Comparison of ENCODE assay signal across 1 cellular context in the genomic region with DNA sequence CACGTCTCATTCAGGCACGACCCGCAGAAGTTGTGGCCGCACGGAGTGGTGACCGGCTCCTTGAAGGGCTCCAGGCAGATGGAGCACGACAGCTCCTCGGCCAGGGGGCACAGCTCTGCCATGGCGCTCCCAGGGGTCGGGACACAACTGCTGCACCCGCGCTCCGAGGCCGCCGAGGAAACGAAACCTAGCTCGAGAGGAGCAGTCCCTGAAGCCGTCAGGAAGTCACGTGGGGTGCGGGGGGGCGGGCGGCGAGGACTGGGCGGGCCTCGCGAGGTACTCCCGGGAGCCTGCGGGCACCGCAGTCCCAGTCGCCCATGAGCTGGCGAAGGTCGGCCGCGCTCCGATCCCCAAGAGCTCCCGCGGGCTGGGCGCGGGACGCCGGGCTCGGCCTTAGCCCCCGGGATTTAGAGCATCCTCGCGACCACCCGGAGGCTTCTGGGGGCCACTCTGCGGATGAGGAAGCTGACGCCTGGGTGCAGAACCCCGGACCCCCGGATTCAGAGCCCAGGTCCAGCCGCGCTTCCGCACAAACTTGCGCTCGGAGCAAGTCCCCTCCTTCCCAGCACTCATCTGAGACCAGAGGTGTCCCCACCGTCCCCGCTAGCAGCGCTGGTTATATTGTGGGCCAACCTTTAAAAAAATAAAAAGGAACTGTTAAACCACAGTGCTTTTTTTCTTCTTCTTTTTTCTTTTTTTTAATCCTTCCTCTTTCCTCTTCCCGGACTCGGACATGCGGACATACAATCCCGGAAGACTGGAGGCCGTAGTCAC.
TF ChIP-seq lines count a peak whose summit lies in the region.

A gene with protein sequence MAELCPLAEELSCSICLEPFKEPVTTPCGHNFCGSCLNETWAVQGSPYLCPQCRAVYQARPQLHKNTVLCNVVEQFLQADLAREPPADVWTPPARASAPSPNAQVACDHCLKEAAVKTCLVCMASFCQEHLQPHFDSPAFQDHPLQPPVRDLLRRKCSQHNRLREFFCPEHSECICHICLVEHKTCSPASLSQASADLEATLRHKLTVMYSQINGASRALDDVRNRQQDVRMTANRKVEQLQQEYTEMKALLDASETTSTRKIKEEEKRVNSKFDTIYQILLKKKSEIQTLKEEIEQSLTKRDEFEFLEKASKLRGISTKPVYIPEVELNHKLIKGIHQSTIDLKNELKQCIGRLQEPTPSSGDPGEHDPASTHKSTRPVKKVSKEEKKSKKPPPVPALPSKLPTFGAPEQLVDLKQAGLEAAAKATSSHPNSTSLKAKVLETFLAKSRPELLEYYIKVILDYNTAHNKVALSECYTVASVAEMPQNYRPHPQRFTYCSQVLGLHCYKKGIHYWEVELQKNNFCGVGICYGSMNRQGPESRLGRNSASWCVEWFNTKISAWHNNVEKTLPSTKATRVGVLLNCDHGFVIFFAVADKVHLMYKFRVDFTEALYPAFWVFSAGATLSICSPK (minus strand): TSS at position 183 of the 774 bp plus-strand sequence. CDS start 61 bp downstream, at position 122.

TF ChIP-seq in HepG2, 621 proteins besides CTCF, POLR2A, EP300 and RAD21 (continued from another document and continues in another):
- TF ChIP-seq, protein P1, sequence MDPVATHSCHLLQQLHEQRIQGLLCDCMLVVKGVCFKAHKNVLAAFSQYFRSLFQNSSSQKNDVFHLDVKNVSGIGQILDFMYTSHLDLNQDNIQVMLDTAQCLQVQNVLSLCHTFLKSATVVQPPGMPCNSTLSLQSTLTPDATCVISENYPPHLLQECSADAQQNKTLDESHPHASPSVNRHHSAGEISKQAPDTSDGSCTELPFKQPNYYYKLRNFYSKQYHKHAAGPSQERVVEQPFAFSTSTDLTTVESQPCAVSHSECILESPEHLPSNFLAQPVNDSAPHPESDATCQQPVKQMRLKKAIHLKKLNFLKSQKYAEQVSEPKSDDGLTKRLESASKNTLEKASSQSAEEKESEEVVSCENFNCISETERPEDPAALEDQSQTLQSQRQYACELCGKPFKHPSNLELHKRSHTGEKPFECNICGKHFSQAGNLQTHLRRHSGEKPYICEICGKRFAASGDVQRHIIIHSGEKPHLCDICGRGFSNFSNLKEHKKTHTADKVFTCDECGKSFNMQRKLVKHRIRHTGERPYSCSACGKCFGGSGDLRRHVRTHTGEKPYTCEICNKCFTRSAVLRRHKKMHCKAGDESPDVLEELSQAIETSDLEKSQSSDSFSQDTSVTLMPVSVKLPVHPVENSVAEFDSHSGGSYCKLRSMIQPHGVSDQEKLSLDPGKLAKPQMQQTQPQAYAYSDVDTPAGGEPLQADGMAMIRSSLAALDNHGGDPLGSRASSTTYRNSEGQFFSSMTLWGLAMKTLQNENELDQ (CRISPR knock-in tag; IDR thresholded peaks at IDR 0.05; ENCODE audit: borderline replicate concordance) = no peak
- TF ChIP-seq, protein P2, sequence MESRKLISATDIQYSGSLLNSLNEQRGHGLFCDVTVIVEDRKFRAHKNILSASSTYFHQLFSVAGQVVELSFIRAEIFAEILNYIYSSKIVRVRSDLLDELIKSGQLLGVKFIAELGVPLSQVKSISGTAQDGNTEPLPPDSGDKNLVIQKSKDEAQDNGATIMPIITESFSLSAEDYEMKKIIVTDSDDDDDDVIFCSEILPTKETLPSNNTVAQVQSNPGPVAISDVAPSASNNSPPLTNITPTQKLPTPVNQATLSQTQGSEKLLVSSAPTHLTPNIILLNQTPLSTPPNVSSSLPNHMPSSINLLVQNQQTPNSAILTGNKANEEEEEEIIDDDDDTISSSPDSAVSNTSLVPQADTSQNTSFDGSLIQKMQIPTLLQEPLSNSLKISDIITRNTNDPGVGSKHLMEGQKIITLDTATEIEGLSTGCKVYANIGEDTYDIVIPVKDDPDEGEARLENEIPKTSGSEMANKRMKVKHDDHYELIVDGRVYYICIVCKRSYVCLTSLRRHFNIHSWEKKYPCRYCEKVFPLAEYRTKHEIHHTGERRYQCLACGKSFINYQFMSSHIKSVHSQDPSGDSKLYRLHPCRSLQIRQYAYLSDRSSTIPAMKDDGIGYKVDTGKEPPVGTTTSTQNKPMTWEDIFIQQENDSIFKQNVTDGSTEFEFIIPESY (CRISPR knock-in tag; IDR thresholded peaks at IDR 0.05) = no peak
- TF ChIP-seq CBFB (CRISPR knock-in tag; IDR thresholded peaks at IDR 0.05) (peak; percentile 88; the same call in 1 of the 2 replicates), SMAD1 (CRISPR knock-in tag; IDR thresholded peaks at IDR 0.05; ENCODE audit: borderline replicate concordance, low read depth) (peak; percentile 95), ZBTB7A (CRISPR knock-in tag; IDR thresholded peaks at IDR 0.05) (no peak; the same call in 1 of the 2 replicates), EHMT2 (IDR thresholded peaks at IDR 0.05; ENCODE audit: borderline replicate concordance, low read depth, low read length) (no peak), SRF (IDR thresholded peaks at IDR 0.05; ENCODE audit: low read depth, low read length) (no peak), BRCA1 (CRISPR knock-in tag; IDR thresholded peaks at IDR 0.05) (no peak), SRSF9 (IDR thresholded peaks at IDR 0.05; ENCODE audit: borderline replicate concordance, insufficient read depth, low read depth, low read length, poor library complexity, severe bottlenecking) (no peak), ATF1 (CRISPR knock-in tag; IDR thresholded peaks at IDR 0.05) (no peak), ZNF451 (CRISPR knock-in tag; IDR thresholded peaks at IDR 0.05) (no peak; the same call in 1 of the 2 replicates), FOXJ3 (CRISPR knock-in tag; IDR thresholded peaks at IDR 0.05; ENCODE audit: borderline replicate concordance) (no peak; the same call in 1 of the 2 replicates), ZNF138 (CRISPR knock-in tag; IDR thresholded peaks at IDR 0.05; ENCODE audit: low read depth) (0 out of 2 replicates have a peak, but pooled peaks have one; percentile 28), HOXD1 (CRISPR knock-in tag; IDR thresholded peaks at IDR 0.05) (0 out of 2 replicates have a peak, but pooled peaks have one; percentile 82), ZNF383 (CRISPR knock-in tag; IDR thresholded peaks at IDR 0.05; ENCODE audit: borderline replicate concordance) (peak; percentile 95), ZNF468 (CRISPR knock-in tag; IDR thresholded peaks at IDR 0.05) (no peak; the same call in 1 of the 2 replicates), ZNF3 (CRISPR knock-in tag; IDR thresholded peaks at IDR 0.05) (0 out of 2 replicates have a peak, but pooled peaks have one; percentile 39), HNF4A (CRISPR knock-in tag; IDR thresholded peaks at IDR 0.05) (no peak), PRPF4 (IDR thresholded peaks at IDR 0.05; ENCODE audit: low read depth, low read length, poor library complexity, severe bottlenecking) (no peak), AHR (CRISPR knock-in tag; IDR thresholded peaks at IDR 0.05) (peak; percentile 78), TAF1 (CRISPR knock-in tag; IDR thresholded peaks at IDR 0.05) (peak; percentile 99), THAP11 (CRISPR knock-in tag; IDR thresholded peaks at IDR 0.05) (peak; percentile 78), DNMT1 (CRISPR knock-in tag; IDR thresholded peaks at IDR 0.05) (peak; percentile 82), PAF1 (CRISPR knock-in tag; IDR thresholded peaks at IDR 0.05) (no peak), MBNL3 (CRISPR knock-in tag; conservative IDR thresholded peaks at IDR 0.05) (no peak)
- TF ChIP-seq, protein P3, sequence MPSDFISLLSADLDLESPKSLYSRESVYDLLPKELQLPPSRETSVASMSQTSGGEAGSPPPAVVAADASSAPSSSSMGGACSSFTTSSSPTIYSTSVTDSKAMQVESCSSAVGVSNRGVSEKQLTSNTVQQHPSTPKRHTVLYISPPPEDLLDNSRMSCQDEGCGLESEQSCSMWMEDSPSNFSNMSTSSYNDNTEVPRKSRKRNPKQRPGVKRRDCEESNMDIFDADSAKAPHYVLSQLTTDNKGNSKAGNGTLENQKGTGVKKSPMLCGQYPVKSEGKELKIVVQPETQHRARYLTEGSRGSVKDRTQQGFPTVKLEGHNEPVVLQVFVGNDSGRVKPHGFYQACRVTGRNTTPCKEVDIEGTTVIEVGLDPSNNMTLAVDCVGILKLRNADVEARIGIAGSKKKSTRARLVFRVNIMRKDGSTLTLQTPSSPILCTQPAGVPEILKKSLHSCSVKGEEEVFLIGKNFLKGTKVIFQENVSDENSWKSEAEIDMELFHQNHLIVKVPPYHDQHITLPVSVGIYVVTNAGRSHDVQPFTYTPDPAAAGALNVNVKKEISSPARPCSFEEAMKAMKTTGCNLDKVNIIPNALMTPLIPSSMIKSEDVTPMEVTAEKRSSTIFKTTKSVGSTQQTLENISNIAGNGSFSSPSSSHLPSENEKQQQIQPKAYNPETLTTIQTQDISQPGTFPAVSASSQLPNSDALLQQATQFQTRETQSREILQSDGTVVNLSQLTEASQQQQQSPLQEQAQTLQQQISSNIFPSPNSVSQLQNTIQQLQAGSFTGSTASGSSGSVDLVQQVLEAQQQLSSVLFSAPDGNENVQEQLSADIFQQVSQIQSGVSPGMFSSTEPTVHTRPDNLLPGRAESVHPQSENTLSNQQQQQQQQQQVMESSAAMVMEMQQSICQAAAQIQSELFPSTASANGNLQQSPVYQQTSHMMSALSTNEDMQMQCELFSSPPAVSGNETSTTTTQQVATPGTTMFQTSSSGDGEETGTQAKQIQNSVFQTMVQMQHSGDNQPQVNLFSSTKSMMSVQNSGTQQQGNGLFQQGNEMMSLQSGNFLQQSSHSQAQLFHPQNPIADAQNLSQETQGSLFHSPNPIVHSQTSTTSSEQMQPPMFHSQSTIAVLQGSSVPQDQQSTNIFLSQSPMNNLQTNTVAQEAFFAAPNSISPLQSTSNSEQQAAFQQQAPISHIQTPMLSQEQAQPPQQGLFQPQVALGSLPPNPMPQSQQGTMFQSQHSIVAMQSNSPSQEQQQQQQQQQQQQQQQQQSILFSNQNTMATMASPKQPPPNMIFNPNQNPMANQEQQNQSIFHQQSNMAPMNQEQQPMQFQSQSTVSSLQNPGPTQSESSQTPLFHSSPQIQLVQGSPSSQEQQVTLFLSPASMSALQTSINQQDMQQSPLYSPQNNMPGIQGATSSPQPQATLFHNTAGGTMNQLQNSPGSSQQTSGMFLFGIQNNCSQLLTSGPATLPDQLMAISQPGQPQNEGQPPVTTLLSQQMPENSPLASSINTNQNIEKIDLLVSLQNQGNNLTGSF (CRISPR knock-in tag; IDR thresholded peaks at IDR 0.05) = peak; percentile 70; the same call in 1 of the 2 replicates
- TF ChIP-seq, protein P4, sequence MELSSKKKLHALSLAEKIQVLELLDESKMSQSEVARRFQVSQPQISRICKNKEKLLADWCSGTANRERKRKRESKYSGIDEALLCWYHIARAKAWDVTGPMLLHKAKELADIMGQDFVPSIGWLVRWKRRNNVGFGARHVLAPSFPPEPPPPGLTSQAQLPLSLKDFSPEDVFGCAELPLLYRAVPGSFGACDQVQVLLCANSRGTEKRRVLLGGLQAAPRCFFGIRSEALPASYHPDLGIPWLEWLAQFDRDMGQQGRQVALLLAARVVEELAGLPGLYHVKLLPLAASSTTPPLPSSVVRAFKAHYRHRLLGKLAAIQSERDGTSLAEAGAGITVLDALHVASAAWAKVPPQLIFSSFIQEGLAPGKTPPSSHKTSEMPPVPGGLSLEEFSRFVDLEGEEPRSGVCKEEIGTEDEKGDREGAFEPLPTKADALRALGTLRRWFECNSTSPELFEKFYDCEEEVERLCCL (CRISPR knock-in tag; IDR thresholded peaks at IDR 0.05; ENCODE audit: borderline replicate concordance) = no peak; the same call in 1 of the 2 replicates
- TF ChIP-seq, protein P5, sequence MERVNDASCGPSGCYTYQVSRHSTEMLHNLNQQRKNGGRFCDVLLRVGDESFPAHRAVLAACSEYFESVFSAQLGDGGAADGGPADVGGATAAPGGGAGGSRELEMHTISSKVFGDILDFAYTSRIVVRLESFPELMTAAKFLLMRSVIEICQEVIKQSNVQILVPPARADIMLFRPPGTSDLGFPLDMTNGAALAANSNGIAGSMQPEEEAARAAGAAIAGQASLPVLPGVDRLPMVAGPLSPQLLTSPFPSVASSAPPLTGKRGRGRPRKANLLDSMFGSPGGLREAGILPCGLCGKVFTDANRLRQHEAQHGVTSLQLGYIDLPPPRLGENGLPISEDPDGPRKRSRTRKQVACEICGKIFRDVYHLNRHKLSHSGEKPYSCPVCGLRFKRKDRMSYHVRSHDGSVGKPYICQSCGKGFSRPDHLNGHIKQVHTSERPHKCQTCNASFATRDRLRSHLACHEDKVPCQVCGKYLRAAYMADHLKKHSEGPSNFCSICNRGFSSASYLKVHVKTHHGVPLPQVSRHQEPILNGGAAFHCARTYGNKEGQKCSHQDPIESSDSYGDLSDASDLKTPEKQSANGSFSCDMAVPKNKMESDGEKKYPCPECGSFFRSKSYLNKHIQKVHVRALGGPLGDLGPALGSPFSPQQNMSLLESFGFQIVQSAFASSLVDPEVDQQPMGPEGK (CRISPR knock-in tag; IDR thresholded peaks at IDR 0.05) = peak; percentile 89
- TF ChIP-seq, protein P6, sequence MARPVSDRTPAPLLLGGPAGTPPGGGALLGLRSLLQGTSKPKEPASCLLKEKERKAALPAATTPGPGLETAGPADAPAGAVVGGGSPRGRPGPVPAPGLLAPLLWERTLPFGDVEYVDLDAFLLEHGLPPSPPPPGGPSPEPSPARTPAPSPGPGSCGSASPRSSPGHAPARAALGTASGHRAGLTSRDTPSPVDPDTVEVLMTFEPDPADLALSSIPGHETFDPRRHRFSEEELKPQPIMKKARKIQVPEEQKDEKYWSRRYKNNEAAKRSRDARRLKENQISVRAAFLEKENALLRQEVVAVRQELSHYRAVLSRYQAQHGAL (CRISPR knock-in tag; IDR thresholded peaks at IDR 0.05; ENCODE audit: not compliant biosample characterization) = no peak
- TF ChIP-seq, protein P7, sequence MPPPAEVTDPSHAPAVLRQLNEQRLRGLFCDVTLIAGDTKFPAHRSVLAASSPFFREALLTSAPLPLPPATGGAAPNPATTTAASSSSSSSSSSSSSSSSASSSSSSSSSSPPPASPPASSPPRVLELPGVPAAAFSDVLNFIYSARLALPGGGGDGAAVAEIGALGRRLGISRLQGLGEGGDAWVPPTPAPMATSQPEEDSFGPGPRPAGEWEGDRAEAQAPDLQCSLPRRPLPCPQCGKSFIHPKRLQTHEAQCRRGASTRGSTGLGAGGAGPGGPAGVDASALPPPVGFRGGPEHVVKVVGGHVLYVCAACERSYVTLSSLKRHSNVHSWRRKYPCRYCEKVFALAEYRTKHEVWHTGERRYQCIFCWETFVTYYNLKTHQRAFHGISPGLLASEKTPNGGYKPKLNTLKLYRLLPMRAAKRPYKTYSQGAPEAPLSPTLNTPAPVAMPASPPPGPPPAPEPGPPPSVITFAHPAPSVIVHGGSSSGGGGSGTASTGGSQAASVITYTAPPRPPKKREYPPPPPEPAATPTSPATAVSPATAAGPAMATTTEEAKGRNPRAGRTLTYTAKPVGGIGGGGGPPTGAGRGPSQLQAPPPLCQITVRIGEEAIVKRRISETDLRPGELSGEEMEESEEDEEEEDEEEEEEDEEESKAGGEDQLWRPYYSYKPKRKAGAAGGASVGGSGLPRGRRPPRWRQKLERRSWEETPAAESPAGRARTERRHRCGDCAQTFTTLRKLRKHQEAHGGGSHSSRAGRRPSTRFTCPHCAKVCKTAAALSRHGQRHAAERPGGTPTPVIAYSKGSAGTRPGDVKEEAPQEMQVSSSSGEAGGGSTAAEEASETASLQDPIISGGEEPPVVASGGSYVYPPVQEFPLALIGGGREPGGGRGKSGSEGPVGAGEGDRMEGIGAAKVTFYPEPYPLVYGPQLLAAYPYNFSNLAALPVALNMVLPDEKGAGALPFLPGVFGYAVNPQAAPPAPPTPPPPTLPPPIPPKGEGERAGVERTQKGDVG (CRISPR knock-in tag; IDR thresholded peaks at IDR 0.05; ENCODE audit: borderline replicate concordance) = peak; percentile 84; the same call in 1 of the 2 replicates
